In genomic region chr1:232635778-232636356, GRCh38 we compare ENCODE assay signal across 8 cellular contexts. TPM values are rescaled to one million over a fixed set of nuclear protein-coding genes. Genes with fewer than 3 reads are reported as not detected.
DNase-seq lines count a peak whose midpoint lies in the region; ATAC-seq and TF ChIP-seq lines count a peak whose summit lies in the region.

No MANE protein-coding gene starts in this region.

- H3K36me3 Mint-ChIP-seq in Calu3 (ENCODE audit: insufficient read depth, unreplicated experiment), result peaks cover under 1% of the 10 kb centered on the region

- H3K4me1 ChIP-seq in mammary epithelial cell (ENCODE audit: insufficient read depth, low read length) (peaks cover 3% of the 10 kb centered on the region), uterus (no peaks in the 10 kb centered on the region)

- H3K9ac ChIP-seq in mammary epithelial cell (ENCODE audit: insufficient read depth, low read length), result no peak overlapping the region

- H3K36me3 ChIP-seq in mammary epithelial cell (ENCODE audit: insufficient read depth, low read length) (no peaks in the 10 kb centered on the region), uterus (no peaks in the 10 kb centered on the region)

- H3K27me3 ChIP-seq in mammary epithelial cell (ENCODE audit: insufficient read depth, low read length) (no peaks in the 10 kb centered on the region), uterus (no peaks in the 10 kb centered on the region)

- in situ Hi-C loops in mammary epithelial cell (cut with MboI; ENCODE audit: low sequenced_read_pairs in 2 of 2), result loop anchor here (5.0 to 25.0 kb wide), 5 partner anchors 159 to 609 kb away; partner anchors contain the start of gene NTPCR (in 2 of the 2)

- H2AFZ ChIP-seq in mammary epithelial cell (ENCODE audit: low read depth, low read length), result peak overlapping the region; percentile 64

- H3K4me3 ChIP-seq in mammary epithelial cell (replicated peaks in 1 of 3; ENCODE audit: insufficient read depth in 1 of 3, low read depth in 2 of 3, low read length in 3 of 3) (no peak overlapping the region), uterus (no peak overlapping the region)

- WGBS in mammary epithelial cell (ENCODE audit: low coverage, missing lambda C conversion rate), result 4% methylated on average over 3 of the region's 3 CpGs

- ATAC-seq in GM19397 (IDR thresholded peaks at IDR 0.05; ENCODE audit: unreplicated experiment) (peak; percentile 57), HG03521 (IDR thresholded peaks at IDR 0.05; ENCODE audit: unreplicated experiment) (peak; percentile 75), left colon (peak; percentile 40)

- no peaks in the 10 kb centered on the region for H3K79me2 ChIP-seq in mammary epithelial cell (ENCODE audit: insufficient read depth, low read length)

- H3K27ac ChIP-seq in mammary epithelial cell (ENCODE audit: insufficient read depth, low read depth, low read length) (no peak overlapping the region), uterus (no peak overlapping the region)

- peak overlapping the region; percentile 17 for H3K4me2 ChIP-seq in mammary epithelial cell (ENCODE audit: insufficient read depth, low read depth, low read length)

- H3K27me3 Mint-ChIP-seq in Calu3 (ENCODE audit: unreplicated experiment), result peaks cover 24% of the 10 kb centered on the region

- TF ChIP-seq POLR2A in uterus (IDR thresholded peaks at IDR 0.05), result no peak

- DNase-seq in D341Med (ENCODE audit: low spot score) (peak; percentile 49), NCI-H748 treated with DMSO at 0.1 percent for 48 hours (lab: John Stamatoyannopoulos, UW) (peak; percentile 53), mammary epithelial cell (peak; percentile 21), left colon (no peak), uterus (no peak), Calu3 (no peak)

- no peak overlapping the region for H3K27ac Mint-ChIP-seq in Calu3 (ENCODE audit: unreplicated experiment)

- H3K4me1 Mint-ChIP-seq in Calu3 (ENCODE audit: low read depth, unreplicated experiment), result no peaks in the 10 kb centered on the region

- dilution Hi-C loops in mammary epithelial cell (cut with HindIII; ENCODE audit: low sequenced_read_pairs), result no loop called here

- no TSS peak for BruUV-seq in mammary epithelial cell (replicated peaks; lab: Mats Ljungman, UMichigan)
- BruUV-seq in Calu3 (replicated peaks; lab: Mats Ljungman, UMichigan), result no TSS peak

- no peaks in the 10 kb centered on the region for H4K20me1 ChIP-seq in mammary epithelial cell (ENCODE audit: insufficient read depth, low read length)

- no peak overlapping the region for H3K4me3 Mint-ChIP-seq in Calu3 (ENCODE audit: low read depth, unreplicated experiment)

- no peaks in the 10 kb centered on the region for H3K9me3 ChIP-seq in mammary epithelial cell (replicated peaks; ENCODE audit: insufficient read depth, low read length)
- no peaks in the 10 kb centered on the region for H3K9me3 ChIP-seq in uterus

- CTCF ChIA-PET in mammary epithelial cell (lab: Charles Lee; ENCODE audit: low non-redundant PET) (no interaction called here), Calu3 (lab: Charles Lee) (no interaction called here)

- no peaks in the 10 kb centered on the region for H3K9me3 Mint-ChIP-seq in Calu3 (ENCODE audit: low read depth, unreplicated experiment)

- intact Hi-C loops in mammary epithelial cell (cut with micrococcal nuclease) (loop anchor here (1.0 to 10.0 kb wide), 6 partner anchors 91 to 605 kb away; no protein-coding TSS in a partner anchor), left colon (cut with DNase I, micrococcal nuclease) (loop anchor here in 1 of 2 donors (5.0 to 10.0 kb wide), 3 partner anchors 156 to 606 kb away; partner anchors contain the start of gene NTPCR), uterus (cut with DNase I; ENCODE audit: low total_unique reads) (loop anchor here (10.0 kb wide), 1 partner anchor 319 kb away; the partner anchor contains the start of gene NTPCR), Calu3 (cut with micrococcal nuclease; ENCODE audit: unreplicated experiment) (loop anchor here (1.0 to 10.0 kb wide), 4 partner anchors 156 to 605 kb away; partner anchors contain the start of gene NTPCR)

- TF ChIP-seq CTCF in mammary epithelial cell (conservative IDR thresholded peaks at IDR 0.05 in 1 of 2, IDR thresholded peaks at IDR 0.05 in 1 of 2; ENCODE audit: extremely low read depth in 1 of 2, insufficient read depth in 1 of 2, low read depth in 1 of 2, low read length in 2 of 2) (peak; percentile 69 to 95), uterus (IDR thresholded peaks at IDR 0.05) (peak; percentile 68 to 83 (median 73)), Calu3 (IDR thresholded peaks at IDR 0.05; ENCODE audit: unreplicated experiment) (no peak)

RNA-seq across cellular contexts. Expression of gene SIPA1L2, which starts 5.9 kb away (rescaled TPM):
- 10 to 100 TPM in 1 of 2 donors, 1 to 10 TPM in 1; 3.8 to 19.8 TPM for total RNA-seq in mammary epithelial cell
- polyA plus RNA-seq in mammary epithelial cell, result 2.5 TPM
- 2.0 TPM for polyA minus RNA-seq in mammary epithelial cell
- total RNA-seq in left colon, result 10 to 100 TPM; 76.5 to 89.8 TPM
- 10 to 100 TPM in 1 of 4 donors, 1 to 10 TPM in 3; 2.4 to 25.1 (median 7.0) TPM for total RNA-seq in uterus
- total RNA-seq in Calu3 (2022), result 1.4 and 1.5 TPM in 2 replicates

Comparison
In these comparisons a context has a peak if more than half of its experiments do, and no peak if none do; other contexts are left out.
1. DNase-seq: peak in D341Med (single experiment), NCI-H748 treated with DMSO at 0.1 percent for 48 hours (single experiment) and mammary epithelial cell (single experiment); none in left colon (0 of 2), uterus (0 of 2) and Calu3 (single experiment).
2. Peak in every context shown above with its lines, with median percentiles within 50 percentile points of each other: ATAC-seq.